Comparison of ENCODE assay signal across 22 cellular contexts in the genomic region with DNA sequence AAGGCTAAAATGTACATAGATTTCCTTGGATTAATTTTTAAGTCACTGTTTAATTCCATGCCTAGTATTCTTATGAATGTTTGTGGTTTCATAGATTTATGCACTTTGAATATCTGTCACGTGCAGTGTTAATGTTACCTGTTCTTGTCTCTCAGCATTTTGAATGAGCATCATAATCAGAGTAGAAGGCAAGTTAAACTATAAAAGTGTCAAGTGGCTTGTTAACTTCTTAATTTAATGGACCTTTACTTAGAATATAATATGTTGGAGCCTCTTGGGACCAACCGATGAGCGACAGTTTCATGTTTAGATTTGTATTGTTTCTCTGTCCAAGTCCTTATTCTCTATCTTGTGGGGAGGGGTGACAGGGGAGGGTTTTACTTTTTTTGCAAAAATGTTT.
DNase-seq lines count a peak whose midpoint lies in the region; ATAC-seq and TF ChIP-seq lines count a peak whose summit lies in the region.
"Had no signal": no experiment of that assay in that cellular context is flagged by ENCODE, and none has a peak within 500 bp of the region (broad histone marks: within the 10 kb centered on the region; RNA-seq: fewer than 3 reads in every experiment).

No MANE protein-coding gene starts in this region.

- no peaks in the 10 kb centered on the region for H3K27me3 Mint-ChIP-seq in activated naive CD8-positive, alpha-beta T cell treated with anti-CD3 and anti-CD28 coated beads, Interleukin-2, amount 50 U/mL, for 24 hours
- H3K27me3 Mint-ChIP-seq: B cell; CD4-positive, CD25-positive, alpha-beta regulatory T cell had no signal

- H3K4me1 ChIP-seq in HEK293 (ENCODE audit: control insufficient read depth, insufficient read depth, low read length), result peaks cover 8% of the 10 kb centered on the region; the same call in 1 of the 2 replicates
- H3K4me1 ChIP-seq: BLaER1, Caco-2 had no signal

- peaks cover 0 to 16% of the 10 kb centered on the region in 2 experiments; a peak in 1 of 3 replicates for H3K36me3 ChIP-seq in HEK293 (ENCODE audit: control insufficient read depth in 2 of 2, insufficient read depth in 1 of 2, low read length in 2 of 2)

- no peak overlapping the region for H3K27ac Mint-ChIP-seq in activated naive CD8-positive, alpha-beta T cell treated with anti-CD3 and anti-CD28 coated beads, Interleukin-2, amount 50 U/mL, for 24 hours
- H3K27ac Mint-ChIP-seq: B cell; CD8-positive, alpha-beta T cell had no signal

- POLR2A ChIA-PET in HEK293 (lab: Yijun Ruan, JAX), result no interaction called here

- H3K27ac ChIP-seq in HEK293 (ENCODE audit: extremely low read depth, low read depth, low read length), result no peak overlapping the region
- H3K27ac ChIP-seq: 22Rv1, BLaER1, C4-2B, GM23248 had no signal

- no peak overlapping the region for H3K4me3 Mint-ChIP-seq in activated naive CD8-positive, alpha-beta T cell treated with anti-CD3 and anti-CD28 coated beads, Interleukin-2, amount 50 U/mL, for 24 hours
- H3K4me3 Mint-ChIP-seq: B cell; CD8-positive, alpha-beta T cell; H9 had no signal

- H3K9me3 Mint-ChIP-seq in activated naive CD8-positive, alpha-beta T cell treated with anti-CD3 and anti-CD28 coated beads, Interleukin-2, amount 50 U/mL, for 24 hours, result no peaks in the 10 kb centered on the region
- H3K9me3 Mint-ChIP-seq: CD8-positive, alpha-beta T cell; H9 had no signal

- no peak overlapping the region for H3K4me3 ChIP-seq in HEK293 (ENCODE audit: low read depth, low read length)
- H3K4me3 ChIP-seq: BLaER1, GM12878, GM23248 had no signal

- DNase-seq in NCI-H1436 treated with DMSO at 0.1 percent for 48 hours (lab: John Stamatoyannopoulos, UW) (peak; percentile 3), NCI-H1436 (lab: John Stamatoyannopoulos, UW) (no peak), DMS79 (lab: John Stamatoyannopoulos, UW) (peak; percentile 89), NCI-H526 treated with DMSO at 0.1 percent for 48 hours (lab: John Stamatoyannopoulos, UW) (peak; percentile 35)
- no peak for DNase-seq in activated naive CD8-positive, alpha-beta T cell treated with anti-CD3 and anti-CD28 coated beads, Interleukin-2, amount 50 U/mL, for 24 hours
- DNase-seq: Caco-2; CD4-positive, CD25-positive, alpha-beta regulatory T cell; CD8-positive, alpha-beta T cell; DMS 273 treated with DMSO at 0.1 percent for 48 hours; DND-41; GDM1; GM23248; H9 had no signal

- H3K9me3 ChIP-seq in HEK293 (ENCODE audit: control insufficient read depth, insufficient read depth, low read depth, low read length), result no peaks in the 10 kb centered on the region
- H3K9me3 ChIP-seq: BLaER1, Caco-2 had no signal

- no peak for ATAC-seq in activated naive CD8-positive, alpha-beta T cell treated with anti-CD3 and anti-CD28 coated beads, Interleukin-2, amount 50 U/mL, for 24 hours
- ATAC-seq in HG03196 (IDR thresholded peaks at IDR 0.05; ENCODE audit: unreplicated experiment), result no peak
- no peak for ATAC-seq in HG02973 (IDR thresholded peaks at IDR 0.05; ENCODE audit: unreplicated experiment)
- ATAC-seq: CD8-positive, alpha-beta T cell; GM12878; HCT116 had no signal

- CTCF ChIA-PET in HEK293 (lab: Yijun Ruan, JAX), result interaction anchor here (0.8 kb wide), 1 partner anchor 23 kb away, joined by 3 read pairs; no protein-coding TSS in a partner anchor

- TF ChIP-seq CTCF in HEK293 (tag by site-specific recombination; IDR thresholded peaks at IDR 0.05), result no peak

- H3K4me1 Mint-ChIP-seq in activated naive CD8-positive, alpha-beta T cell treated with anti-CD3 and anti-CD28 coated beads, Interleukin-2, amount 50 U/mL, for 24 hours, result no peaks in the 10 kb centered on the region
- H3K4me1 Mint-ChIP-seq: B cell; CD4-positive, CD25-positive, alpha-beta regulatory T cell had no signal

- H3K36me3 Mint-ChIP-seq in activated naive CD8-positive, alpha-beta T cell treated with anti-CD3 and anti-CD28 coated beads, Interleukin-2, amount 50 U/mL, for 24 hours (ENCODE audit: low read depth), result peaks cover under 1% of the 10 kb centered on the region

TF ChIP-seq in HEK293, 187 proteins besides CTCF, POLR2A, EP300 and RAD21 (continues in another document):
- TF ChIP-seq ZNF776 (tag by site-specific recombination; IDR thresholded peaks at IDR 0.05; ENCODE audit: borderline replicate concordance) (no peak), ZNF423 (tag by site-specific recombination; IDR thresholded peaks at IDR 0.05) (no peak), ZBTB1 (tag by site-specific recombination; IDR thresholded peaks at IDR 0.05) (no peak), ZNF548 (tag by site-specific recombination; IDR thresholded peaks at IDR 0.05) (no peak), OVOL3 (tag by site-specific recombination; IDR thresholded peaks at IDR 0.05) (0 out of 2 replicates have a peak, but pooled peaks have one; percentile 15), RBAK (tag by site-specific recombination; IDR thresholded peaks at IDR 0.05) (no peak), ZNF366 (tag by site-specific recombination; conservative IDR thresholded peaks at IDR 0.05) (peak; percentile 77), MEIS1 (CRISPR knock-in tag; IDR thresholded peaks at IDR 0.05; ENCODE audit: borderline replicate concordance) (no peak), KLF16 (tag by site-specific recombination; IDR thresholded peaks at IDR 0.05) (no peak), MZF1 (tag by site-specific recombination; IDR thresholded peaks at IDR 0.05; ENCODE audit: borderline replicate concordance) (no peak), ZBTB7A (tag by site-specific recombination; IDR thresholded peaks at IDR 0.05; ENCODE audit: low read depth) (no peak), ZSCAN16 (tag by site-specific recombination; IDR thresholded peaks at IDR 0.05) (no peak), ZNF843 (tag by site-specific recombination; IDR thresholded peaks at IDR 0.05) (0 out of 2 replicates have a peak, but pooled peaks have one; percentile 44), ZNF112 (tag by site-specific recombination; IDR thresholded peaks at IDR 0.05) (no peak), ZFP69B (tag by site-specific recombination; IDR thresholded peaks at IDR 0.05) (no peak), ZNF404 (tag by site-specific recombination; IDR thresholded peaks at IDR 0.05) (no peak), ZNF391 (tag by site-specific recombination; IDR thresholded peaks at IDR 0.05; ENCODE audit: borderline replicate concordance, low read depth) (no peak), FEZF1 (tag by site-specific recombination; IDR thresholded peaks at IDR 0.05) (0 out of 2 replicates have a peak, but pooled peaks have one; percentile 17), ZNF707 (tag by site-specific recombination; IDR thresholded peaks at IDR 0.05) (no peak), SP2 (tag by site-specific recombination; IDR thresholded peaks at IDR 0.05) (no peak), KLF8 (tag by site-specific recombination; IDR thresholded peaks at IDR 0.05) (0 out of 2 replicates have a peak, but pooled peaks have one; percentile 43)
- TF ChIP-seq, protein P1, sequence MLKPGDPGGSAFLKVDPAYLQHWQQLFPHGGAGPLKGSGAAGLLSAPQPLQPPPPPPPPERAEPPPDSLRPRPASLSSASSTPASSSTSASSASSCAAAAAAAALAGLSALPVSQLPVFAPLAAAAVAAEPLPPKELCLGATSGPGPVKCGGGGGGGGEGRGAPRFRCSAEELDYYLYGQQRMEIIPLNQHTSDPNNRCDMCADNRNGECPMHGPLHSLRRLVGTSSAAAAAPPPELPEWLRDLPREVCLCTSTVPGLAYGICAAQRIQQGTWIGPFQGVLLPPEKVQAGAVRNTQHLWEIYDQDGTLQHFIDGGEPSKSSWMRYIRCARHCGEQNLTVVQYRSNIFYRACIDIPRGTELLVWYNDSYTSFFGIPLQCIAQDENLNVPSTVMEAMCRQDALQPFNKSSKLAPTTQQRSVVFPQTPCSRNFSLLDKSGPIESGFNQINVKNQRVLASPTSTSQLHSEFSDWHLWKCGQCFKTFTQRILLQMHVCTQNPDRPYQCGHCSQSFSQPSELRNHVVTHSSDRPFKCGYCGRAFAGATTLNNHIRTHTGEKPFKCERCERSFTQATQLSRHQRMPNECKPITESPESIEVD (tag by site-specific recombination; IDR thresholded peaks at IDR 0.05), result peak; percentile 81
- TF ChIP-seq, protein P2, sequence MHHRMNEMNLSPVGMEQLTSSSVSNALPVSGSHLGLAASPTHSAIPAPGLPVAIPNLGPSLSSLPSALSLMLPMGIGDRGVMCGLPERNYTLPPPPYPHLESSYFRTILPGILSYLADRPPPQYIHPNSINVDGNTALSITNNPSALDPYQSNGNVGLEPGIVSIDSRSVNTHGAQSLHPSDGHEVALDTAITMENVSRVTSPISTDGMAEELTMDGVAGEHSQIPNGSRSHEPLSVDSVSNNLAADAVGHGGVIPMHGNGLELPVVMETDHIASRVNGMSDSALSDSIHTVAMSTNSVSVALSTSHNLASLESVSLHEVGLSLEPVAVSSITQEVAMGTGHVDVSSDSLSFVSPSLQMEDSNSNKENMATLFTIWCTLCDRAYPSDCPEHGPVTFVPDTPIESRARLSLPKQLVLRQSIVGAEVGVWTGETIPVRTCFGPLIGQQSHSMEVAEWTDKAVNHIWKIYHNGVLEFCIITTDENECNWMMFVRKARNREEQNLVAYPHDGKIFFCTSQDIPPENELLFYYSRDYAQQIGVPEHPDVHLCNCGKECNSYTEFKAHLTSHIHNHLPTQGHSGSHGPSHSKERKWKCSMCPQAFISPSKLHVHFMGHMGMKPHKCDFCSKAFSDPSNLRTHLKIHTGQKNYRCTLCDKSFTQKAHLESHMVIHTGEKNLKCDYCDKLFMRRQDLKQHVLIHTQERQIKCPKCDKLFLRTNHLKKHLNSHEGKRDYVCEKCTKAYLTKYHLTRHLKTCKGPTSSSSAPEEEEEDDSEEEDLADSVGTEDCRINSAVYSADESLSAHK (tag by site-specific recombination; IDR thresholded peaks at IDR 0.05), result 0 out of 2 replicates have a peak, but pooled peaks have one; percentile 36
- TF ChIP-seq, protein P3, sequence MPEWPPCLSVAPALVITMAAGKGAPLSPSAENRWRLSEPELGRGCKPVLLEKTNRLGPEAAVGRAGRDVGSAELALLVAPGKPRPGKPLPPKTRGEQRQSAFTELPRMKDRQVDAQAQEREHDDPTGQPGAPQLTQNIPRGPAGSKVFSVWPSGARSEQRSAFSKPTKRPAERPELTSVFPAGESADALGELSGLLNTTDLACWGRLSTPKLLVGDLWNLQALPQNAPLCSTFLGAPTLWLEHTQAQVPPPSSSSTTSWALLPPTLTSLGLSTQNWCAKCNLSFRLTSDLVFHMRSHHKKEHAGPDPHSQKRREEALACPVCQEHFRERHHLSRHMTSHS (tag by site-specific recombination; IDR thresholded peaks at IDR 0.05), result no peak

Comparison
In these comparisons a context has a peak if more than half of its experiments do, and no peak if none do; other contexts are left out.
1. DNase-seq: peak in NCI-H1436 treated with DMSO at 0.1 percent for 48 hours (single experiment), DMS79 (single experiment) and NCI-H526 treated with DMSO at 0.1 percent for 48 hours (single experiment); none in NCI-H1436 (single experiment) and activated naive CD8-positive, alpha-beta T cell treated with anti-CD3 and anti-CD28 coated beads, Interleukin-2, amount 50 U/mL, for 24 hours (single experiment).